ENCODE assay signal across 8 cellular contexts in the genomic region with DNA sequence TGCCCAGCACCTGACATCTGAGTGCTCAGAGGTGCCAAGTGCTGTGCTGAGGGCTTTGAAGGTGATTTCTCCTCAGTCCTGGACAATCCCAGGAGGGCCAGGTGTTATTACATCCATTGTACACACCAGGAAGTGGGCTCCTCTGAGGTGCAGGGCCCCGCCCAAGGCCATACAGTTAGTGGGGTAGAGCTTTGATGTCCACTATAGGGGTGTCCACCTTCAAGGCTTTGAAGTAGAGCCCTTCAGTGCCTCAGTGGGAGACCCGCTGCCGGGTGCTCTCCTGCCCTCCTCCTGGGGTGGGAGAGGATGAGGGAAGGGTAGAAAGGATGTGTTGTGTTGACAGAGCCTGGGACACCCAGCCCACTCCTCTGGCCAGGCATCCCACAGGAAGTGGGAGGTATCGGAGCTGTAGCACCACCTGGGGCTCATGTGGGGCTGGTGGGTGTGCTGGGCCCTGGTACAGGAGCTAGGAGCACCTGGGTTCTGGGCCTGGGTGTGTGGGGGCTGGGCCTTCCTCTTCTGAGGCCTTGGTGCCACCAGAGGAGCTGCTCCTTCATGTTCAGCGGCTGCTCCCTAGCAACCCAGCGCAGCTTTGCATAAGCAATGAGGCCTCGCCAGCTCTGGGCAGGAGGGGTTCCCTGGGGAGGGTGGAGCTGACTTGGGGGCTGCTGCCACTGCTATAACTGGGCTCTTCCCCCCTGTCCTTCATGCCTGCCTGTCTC. TPM values are rescaled to one million over a fixed set of nuclear protein-coding genes. Genes with fewer than 3 reads are reported as not detected.
DNase-seq lines count a peak whose midpoint lies in the region; ATAC-seq, FAIRE-seq and TF ChIP-seq lines count a peak whose summit lies in the region.

No MANE protein-coding gene starts in this region.

- in situ Hi-C loops in IMR-90 (cut with MboI; ENCODE audit: low sequenced_read_pairs) = no loop called here

- H3K18ac ChIP-seq in IMR-90 (ENCODE audit: low read depth, low read length) = no peak overlapping the region

- no peak overlapping the region for H3K4me3 Mint-ChIP-seq in activated T-helper 2 cell treated with anti-CD3 and anti-CD28 coated beads, Interferon-gamma antibody, Interleukin-2, Interleukin-4, amounts not matched to agents 10 μg/mL and 5 μg/mL and 100 μg/mL, durations not matched to agents 14 hours and 24 hours and 36 hours (ENCODE audit: low read depth)

- H2BK120ac ChIP-seq in IMR-90 (ENCODE audit: low read depth, low read length) = no peak overlapping the region

- no peak overlapping the region; the same call in 1 of the 2 replicates for H3K4ac ChIP-seq in IMR-90 (ENCODE audit: low read depth, low read length)

- H3K27me3 Mint-ChIP-seq in activated T-helper 2 cell treated with anti-CD3 and anti-CD28 coated beads, Interferon-gamma antibody, Interleukin-2, Interleukin-4, amounts not matched to agents 10 μg/mL and 5 μg/mL and 100 μg/mL, durations not matched to agents 14 hours and 24 hours and 36 hours (ENCODE audit: low read depth) = no peaks in the 10 kb centered on the region

- no peak for TF ChIP-seq RAD21 in IMR-90 (IDR thresholded peaks at IDR 0.05; ENCODE audit: low read length)

- CTCF ChIA-PET in IMR-90 (lab: Yijun Ruan, JAX) = interaction anchor here (0.6 to 0.9 kb wide), 2 partner anchors 106 to 276 kb away, joined by 3 to 4 read pairs; no protein-coding TSS in a partner anchor

- H3K9me1 ChIP-seq in IMR-90 (ENCODE audit: insufficient read depth, low read length) = peaks cover 49% of the 10 kb centered on the region

- H3K14ac ChIP-seq in IMR-90 (replicated peaks; ENCODE audit: low read depth, low read length) = no peak overlapping the region

- no peak overlapping the region; the same call in 1 of the 2 replicates for H2AK5ac ChIP-seq in IMR-90 (ENCODE audit: low read depth, low read length)

- peaks cover 57% of the 10 kb centered on the region for H3K36me3 Mint-ChIP-seq in activated T-helper 2 cell treated with anti-CD3 and anti-CD28 coated beads, Interferon-gamma antibody, Interleukin-2, Interleukin-4, amounts not matched to agents 10 μg/mL and 5 μg/mL and 100 μg/mL, durations not matched to agents 14 hours and 24 hours and 36 hours (ENCODE audit: low read depth)

- H3K79me1 ChIP-seq in IMR-90 (ENCODE audit: low read depth in 1 of 2, low read length in 2 of 2) = peaks cover 0 to 83% of the 10 kb centered on the region in 2 experiments; a peak in 2 of 4 replicates

- DNase-seq in IMR-90 (no peak), ecto neural progenitor cell (ENCODE audit: low spot score) (no peak), NCI-H524 treated with DMSO at 0.1 percent for 48 hours (lab: John Stamatoyannopoulos, UW) (no peak), D721Med (ENCODE audit: insufficient read length, low spot score) (no peak)
- no peak for DNase-seq in activated T-helper 2 cell treated with anti-CD3 and anti-CD28 coated beads, Interferon-gamma antibody, Interleukin-2, Interleukin-4, amounts not matched to agents 10 μg/mL and 5 μg/mL and 100 μg/mL, durations not matched to agents 14 hours and 24 hours and 36 hours (ENCODE audit: low spot score)

- no peak for ATAC-seq in IMR-90 (ENCODE audit: low read depth)
- no peak for ATAC-seq in HG03432 (IDR thresholded peaks at IDR 0.05; ENCODE audit: unreplicated experiment)

- H4K20me1 ChIP-seq in BLaER1 treated with 17β-estradiol and CSF1 and Interleukin-3, amounts not matched to agents 10 nM and 100 nM = peaks cover 58 to 100% (median 92%) of the 10 kb centered on the region in 11 experiments
- H4K20me1 ChIP-seq in IMR-90 (ENCODE audit: insufficient read depth, low read length) = peaks cover 100% of the 10 kb centered on the region

- no peak for TF ChIP-seq CTCF in IMR-90 (conservative IDR thresholded peaks at IDR 0.05; ENCODE audit: low read depth, low read length)
- no peak for TF ChIP-seq CTCF in D721Med (IDR thresholded peaks at IDR 0.05; ENCODE audit: insufficient read depth, missing control alignments)

- H2AK9ac ChIP-seq in IMR-90 (replicated peaks; ENCODE audit: low read depth, low read length, poor library complexity) = peak overlapping the region; percentile 19

- no TSS peak for BruUV-seq in IMR-90 (replicated peaks; lab: Mats Ljungman, UMichigan)

- H4K91ac ChIP-seq in IMR-90 (ENCODE audit: insufficient read depth, low read depth, low read length) = no peak overlapping the region

- no peak overlapping the region for H3K56ac ChIP-seq in IMR-90 (ENCODE audit: extremely low read depth, insufficient read depth, low read length)

- H3K23ac ChIP-seq in IMR-90 (ENCODE audit: low read depth, low read length) = peak overlapping the region; percentile 44; the same call in 1 of the 2 replicates

- H3K27ac ChIP-seq in BLaER1 treated with 17β-estradiol and CSF1 and Interleukin-3, amounts not matched to agents 10 nM and 100 nM = peak overlapping the region in 10 of 11 experiments; percentile 2 to 72 (median 63); a peak in 18 of 22 replicates
- peak overlapping the region; percentile 25 for H3K27ac ChIP-seq in IMR-90 (ENCODE audit: insufficient read depth, low read length)

- H2BK20ac ChIP-seq in IMR-90 (ENCODE audit: low read depth, low read length) = no peak overlapping the region

- peaks cover 97 to 100% (median 100%) of the 10 kb centered on the region in 10 experiments for H3K4me1 ChIP-seq in BLaER1 treated with 17β-estradiol and CSF1 and Interleukin-3, amounts not matched to agents 10 nM and 100 nM
- H3K4me1 ChIP-seq in IMR-90 (ENCODE audit: control insufficient read depth, insufficient read depth, low read length) = peaks cover 66% of the 10 kb centered on the region
- H3K4me1 ChIP-seq in mucosa of stomach (ENCODE audit: control insufficient read depth, insufficient read depth, low read length) = peaks cover 82% of the 10 kb centered on the region

- peaks cover 24 to 93% (median 78%) of the 10 kb centered on the region in 11 experiments for H3K36me3 ChIP-seq in BLaER1 treated with 17β-estradiol and CSF1 and Interleukin-3, amounts not matched to agents 10 nM and 100 nM
- H3K36me3 ChIP-seq in IMR-90 (ENCODE audit: control insufficient read depth, insufficient read depth, low read length) (peaks cover 64% of the 10 kb centered on the region), mucosa of stomach (ENCODE audit: control insufficient read depth, insufficient read depth, low read length) (peaks cover 32% of the 10 kb centered on the region)

- H4K8ac ChIP-seq in IMR-90 (ENCODE audit: low read depth in 2 of 2, low read length in 2 of 2) = no peak overlapping the region

- H3K9me3 Mint-ChIP-seq in activated T-helper 2 cell treated with anti-CD3 and anti-CD28 coated beads, Interferon-gamma antibody, Interleukin-2, Interleukin-4, amounts not matched to agents 10 μg/mL and 5 μg/mL and 100 μg/mL, durations not matched to agents 14 hours and 24 hours and 36 hours = no peaks in the 10 kb centered on the region

- no peak for TF ChIP-seq POLR2A in IMR-90 (IDR thresholded peaks at IDR 0.05; ENCODE audit: low read depth, low read length)

- peak overlapping the region; percentile 86 to 98 (median 96) for H3K4me2 ChIP-seq in BLaER1 treated with 17β-estradiol and CSF1 and Interleukin-3, amounts not matched to agents 10 nM and 100 nM
- no peak overlapping the region for H3K4me2 ChIP-seq in IMR-90 (ENCODE audit: low read depth, low read length)

- H2BK5ac ChIP-seq in IMR-90 (ENCODE audit: low read depth, low read length, poor library complexity, severe bottlenecking) = peak overlapping the region; percentile 35

- H3K27me3 ChIP-seq in BLaER1 treated with 17β-estradiol and CSF1 and Interleukin-3, amounts not matched to agents 10 nM and 100 nM = no peaks in the 10 kb centered on the region
- no peaks in the 10 kb centered on the region for H3K27me3 ChIP-seq in IMR-90 (ENCODE audit: control insufficient read depth, insufficient read depth, low read length)
- no peaks in the 10 kb centered on the region for H3K27me3 ChIP-seq in mucosa of stomach (ENCODE audit: control insufficient read depth, insufficient read depth, low read length)

- H3K9me3 ChIP-seq in BLaER1 treated with 17β-estradiol and CSF1 and Interleukin-3, amounts not matched to agents 10 nM and 100 nM (replicated peaks in 1 of 11) = no peaks in the 10 kb centered on the region
- H3K9me3 ChIP-seq in IMR-90 (ENCODE audit: control insufficient read depth, insufficient read depth, low read length) (no peaks in the 10 kb centered on the region), mucosa of stomach (ENCODE audit: control insufficient read depth, low read length) (no peaks in the 10 kb centered on the region)

- H4K5ac ChIP-seq in IMR-90 (ENCODE audit: low read depth, low read length) = no peak overlapping the region

- intact Hi-C loops in IMR-90 (cut with micrococcal nuclease) = no loop called here
- intact Hi-C loops in activated T-helper 2 cell treated with anti-CD3 and anti-CD28 coated beads, Interferon-gamma antibody, Interleukin-2, Interleukin-4, amounts not matched to agents 10 μg/mL and 5 μg/mL and 100 μg/mL, durations not matched to agents 14 hours and 24 hours and 36 hours (cut with micrococcal nuclease) = no loop called here

- H3K27ac Mint-ChIP-seq in activated T-helper 2 cell treated with anti-CD3 and anti-CD28 coated beads, Interferon-gamma antibody, Interleukin-2, Interleukin-4, amounts not matched to agents 10 μg/mL and 5 μg/mL and 100 μg/mL, durations not matched to agents 14 hours and 24 hours and 36 hours = peak overlapping the region; percentile 67

- POLR2A ChIA-PET in IMR-90 (lab: Charles Lee; ENCODE audit: unreplicated experiment) = interaction anchor here (0.7 to 0.9 kb wide), 2 partner anchors 8 to 16 kb away, joined by 3 to 4 read pairs; no protein-coding TSS in a partner anchor

- dilution Hi-C loops in IMR-90 (cut with HindIII; ENCODE audit: low sequenced_read_pairs, unreplicated experiment) = no loop called here

- no peak overlapping the region for H2AFZ ChIP-seq in IMR-90 (replicated peaks; ENCODE audit: low read length, poor library complexity)

- peak overlapping the region in 4 of 10 experiments; percentile 7 to 41 (median 20); a peak in 7 of 20 replicates for H3K4me3 ChIP-seq in BLaER1 treated with 17β-estradiol and CSF1 and Interleukin-3, amounts not matched to agents 10 nM and 100 nM
- H3K4me3 ChIP-seq in IMR-90 (ENCODE audit: insufficient read depth, low read depth, low read length) (no peak overlapping the region), mucosa of stomach (ENCODE audit: low read length) (no peak overlapping the region)

- no CpG with 5 or more reads among the region's 7 CpGs for WGBS in IMR-90 (ENCODE audit: extremely low coverage in 2 of 2, insufficient read length in 1 of 2), 2 experiments

- H3K9ac ChIP-seq in BLaER1 treated with 17β-estradiol and CSF1 and Interleukin-3, amounts not matched to agents 10 nM and 100 nM = peak overlapping the region; percentile 17 to 72 (median 55); a peak in 19 of 22 replicates
- H3K9ac ChIP-seq in IMR-90 (ENCODE audit: low read depth, low read length) = no peak overlapping the region
- peak overlapping the region; percentile 24 for H3K9ac ChIP-seq in mucosa of stomach (ENCODE audit: low read length)

- peaks cover 51% of the 10 kb centered on the region for H3K4me1 Mint-ChIP-seq in activated T-helper 2 cell treated with anti-CD3 and anti-CD28 coated beads, Interferon-gamma antibody, Interleukin-2, Interleukin-4, amounts not matched to agents 10 μg/mL and 5 μg/mL and 100 μg/mL, durations not matched to agents 14 hours and 24 hours and 36 hours (ENCODE audit: low read depth)

- H2BK15ac ChIP-seq in IMR-90 (ENCODE audit: low read depth, low read length) = no peak overlapping the region

- no peak for FAIRE-seq in D721Med (lab: Jason Lieb, UNC)

RNA-seq across cellular contexts. Expression of gene LASP1, which starts 7.4 kb away (rescaled TPM):
- 79.8 and 113 TPM in 2 replicates for total RNA-seq in IMR-90 (2012; rRNA removed)
- 262 and 304 TPM in 2 replicates for polyA plus RNA-seq in IMR-90 (2012; rRNA removed)
- 126 and 206 TPM in 2 replicates for polyA plus RNA-seq in IMR-90 (2012; cell fraction: cytosol; rRNA removed)
- polyA plus RNA-seq in IMR-90 (2012; cell fraction: nucleus; rRNA removed; ENCODE audit: low replicate concordance) = 161 and 251 TPM in 2 replicates
- total RNA-seq in activated T-helper 2 cell treated with anti-CD3 and anti-CD28 coated beads, Interferon-gamma antibody, Interleukin-2, Interleukin-4, amounts not matched to agents 10 μg/mL and 5 μg/mL and 100 μg/mL, durations not matched to agents 14 hours and 24 hours and 36 hours = 151 and 156 TPM in 2 replicates

RNA-seq across cellular contexts. Expression of gene RPL23, which starts 23.8 kb away (rescaled TPM):
- 1,170 and 2,401 TPM in 2 replicates for total RNA-seq in IMR-90 (2012; rRNA removed)
- 1,882 and 2,308 TPM in 2 replicates for polyA plus RNA-seq in IMR-90 (2012; rRNA removed)
- 437 and 806 TPM in 2 replicates for polyA plus RNA-seq in IMR-90 (2012; cell fraction: cytosol; rRNA removed)
- 76.8 and 944 TPM in 2 replicates for polyA plus RNA-seq in IMR-90 (2012; cell fraction: nucleus; rRNA removed; ENCODE audit: low replicate concordance)
- total RNA-seq in activated T-helper 2 cell treated with anti-CD3 and anti-CD28 coated beads, Interferon-gamma antibody, Interleukin-2, Interleukin-4, amounts not matched to agents 10 μg/mL and 5 μg/mL and 100 μg/mL, durations not matched to agents 14 hours and 24 hours and 36 hours = 1,775 and 1,796 TPM in 2 replicates

RNA-seq across cellular contexts. Expression of gene CWC25, which starts 52.2 kb away (rescaled TPM):
- total RNA-seq in IMR-90 (2012; rRNA removed) = 9.1 and 9.7 TPM in 2 replicates
- polyA plus RNA-seq in IMR-90 (2012; rRNA removed) = 14.9 and 16.1 TPM in 2 replicates
- 3.5 and 6.3 TPM in 2 replicates for polyA plus RNA-seq in IMR-90 (2012; cell fraction: cytosol; rRNA removed)
- polyA plus RNA-seq in IMR-90 (2012; cell fraction: nucleus; rRNA removed; ENCODE audit: low replicate concordance) = 23.8 and 64.0 TPM in 2 replicates
- 23.0 and 26.4 TPM in 2 replicates for total RNA-seq in activated T-helper 2 cell treated with anti-CD3 and anti-CD28 coated beads, Interferon-gamma antibody, Interleukin-2, Interleukin-4, amounts not matched to agents 10 μg/mL and 5 μg/mL and 100 μg/mL, durations not matched to agents 14 hours and 24 hours and 36 hours
